21 cellular contexts compared by ENCODE assay signal in the genomic region with DNA sequence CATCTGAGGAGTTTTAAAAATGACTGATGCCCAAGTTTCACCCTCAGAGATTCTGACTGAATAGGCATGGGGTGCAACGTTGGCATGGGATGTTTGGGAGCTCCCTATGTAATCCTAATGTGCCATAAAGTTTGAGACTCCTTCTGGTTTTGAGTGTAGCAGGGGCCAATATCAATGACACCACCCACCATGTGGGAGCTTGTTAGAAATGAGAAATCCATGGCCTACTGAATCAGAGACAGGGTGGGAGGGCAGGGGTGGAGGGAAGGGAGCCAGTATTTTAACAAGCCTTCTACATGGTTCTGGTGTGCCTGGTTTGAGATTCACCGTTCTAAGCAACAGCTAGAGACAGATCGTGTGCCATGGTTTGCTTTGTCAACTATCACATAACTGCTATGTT. TPM values are rescaled to one million over a fixed set of nuclear protein-coding genes. Genes with fewer than 3 reads are reported as not detected.
A peak's percentile ranks its signal among the peaks of the same experiment; 100 is the strongest.
DNase-seq lines count a peak whose midpoint lies in the region; ATAC-seq and TF ChIP-seq lines count a peak whose summit lies in the region.
"Had no signal": no experiment of that assay in that cellular context is flagged by ENCODE, and none has a peak within 500 bp of the region (broad histone marks: within the 10 kb centered on the region; RNA-seq: fewer than 3 reads in every experiment).

No MANE protein-coding gene starts in this region.

- DNase-seq in activated CD4-positive, alpha-beta T cell treated with anti-CD3 and anti-CD28 coated beads, Interleukin-2, amount 10 ng/mL, durations not matched to agents 24 days and 14 days: no peak
- DNase-seq in activated CD4-positive, alpha-beta T cell treated with anti-CD3 and anti-CD28 coated beads, Interleukin-2, amount 50 U/mL, for 1 hour: no peak
- DNase-seq in natural killer cell treated with Interleukin-12 subunit alpha and Interleukin-12 subunit beta and Interleukin-15 and Interleukin-18, amount 100 ng/mL, for 72 hours (ENCODE audit: low spot score): peak; percentile 6
- DNase-seq in natural killer cell: no peak
- peak; percentile 24 to 36 for DNase-seq in activated T-cell treated with anti-CD3 and anti-CD28 coated beads, Interleukin-2, amount 50 U/mL, for 48 hours
- no peak for DNase-seq in stimulated activated naive B cell treated with anti-CD40 and anti-IgM and Interleukin-4, amounts not matched to agents 10 μg/mL and 1 μg/mL and 100 μg/mL, for 72 hours
- no peak for DNase-seq in pons (ENCODE audit: low spot score)
- DNase-seq: 8988T; CD8-positive, alpha-beta T cell; DMS153; GOT3; HCEC 1CT; Kasumi-1; NCI-H1694; NCI-H2081; NCI-H2171; NCI-H524 treated with DMSO at 0.1 percent for 48 hours; NCI-H82; OCI-M1 had no signal

- H3K27ac Mint-ChIP-seq in activated CD4-positive, alpha-beta T cell treated with anti-CD3 and anti-CD28 coated beads, Interleukin-2, amount 10 ng/mL, durations not matched to agents 24 days and 14 days: peak overlapping the region; percentile 11
- H3K27ac Mint-ChIP-seq in natural killer cell treated with Interleukin-12 subunit alpha and Interleukin-12 subunit beta and Interleukin-15 and Interleukin-18, amount 100 ng/mL, for 72 hours: peak overlapping the region in 1 of 2 donors; percentile 14
- no peak overlapping the region for H3K27ac Mint-ChIP-seq in natural killer cell
- peak overlapping the region; percentile 42 for H3K27ac Mint-ChIP-seq in stimulated activated naive B cell treated with anti-CD40 and anti-IgM and Interleukin-4, amounts not matched to agents 10 μg/mL and 1 μg/mL and 100 μg/mL, for 72 hours

- H3K27me3 Mint-ChIP-seq in activated CD4-positive, alpha-beta T cell treated with anti-CD3 and anti-CD28 coated beads, Interleukin-2, amount 10 ng/mL, durations not matched to agents 24 days and 14 days: no peaks in the 10 kb centered on the region
- no peaks in the 10 kb centered on the region for H3K27me3 Mint-ChIP-seq in natural killer cell treated with Interleukin-12 subunit alpha and Interleukin-12 subunit beta and Interleukin-15 and Interleukin-18, amount 100 ng/mL, for 72 hours
- no peaks in the 10 kb centered on the region for H3K27me3 Mint-ChIP-seq in natural killer cell (ENCODE audit: low read depth in 2 of 2)
- H3K27me3 Mint-ChIP-seq in stimulated activated naive B cell treated with anti-CD40 and anti-IgM and Interleukin-4, amounts not matched to agents 10 μg/mL and 1 μg/mL and 100 μg/mL, for 72 hours: no peaks in the 10 kb centered on the region

- intact Hi-C loops in activated CD4-positive, alpha-beta T cell treated with anti-CD3 and anti-CD28 coated beads, Interleukin-2, amount 10 ng/mL, durations not matched to agents 24 days and 14 days (cut with micrococcal nuclease): no loop called here
- intact Hi-C loops in natural killer cell (cut with micrococcal nuclease): no loop called here

- H3K36me3 Mint-ChIP-seq in activated CD4-positive, alpha-beta T cell treated with anti-CD3 and anti-CD28 coated beads, Interleukin-2, amount 10 ng/mL, durations not matched to agents 24 days and 14 days (ENCODE audit: low read depth): peaks cover 19% of the 10 kb centered on the region
- peaks cover 11% of the 10 kb centered on the region for H3K36me3 Mint-ChIP-seq in natural killer cell treated with Interleukin-12 subunit alpha and Interleukin-12 subunit beta and Interleukin-15 and Interleukin-18, amount 100 ng/mL, for 72 hours
- no peaks in the 10 kb centered on the region for H3K36me3 Mint-ChIP-seq in natural killer cell
- peaks cover 20 to 22% of the 10 kb centered on the region in 2 donors for H3K36me3 Mint-ChIP-seq in stimulated activated naive B cell treated with anti-CD40 and anti-IgM and Interleukin-4, amounts not matched to agents 10 μg/mL and 1 μg/mL and 100 μg/mL, for 72 hours

- H3K4me1 Mint-ChIP-seq in activated CD4-positive, alpha-beta T cell treated with anti-CD3 and anti-CD28 coated beads, Interleukin-2, amount 10 ng/mL, durations not matched to agents 24 days and 14 days: peaks cover 43% of the 10 kb centered on the region
- peaks cover 48 to 50% of the 10 kb centered on the region in 2 donors for H3K4me1 Mint-ChIP-seq in natural killer cell treated with Interleukin-12 subunit alpha and Interleukin-12 subunit beta and Interleukin-15 and Interleukin-18, amount 100 ng/mL, for 72 hours (ENCODE audit: low read depth in 2 of 2)
- H3K4me1 Mint-ChIP-seq in natural killer cell: peaks cover 26 to 33% of the 10 kb centered on the region in 2 donors
- H3K4me1 Mint-ChIP-seq in stimulated activated naive B cell treated with anti-CD40 and anti-IgM and Interleukin-4, amounts not matched to agents 10 μg/mL and 1 μg/mL and 100 μg/mL, for 72 hours: peaks cover 47 to 61% of the 10 kb centered on the region in 2 donors

- no peak for TF ChIP-seq CTCF in natural killer cell (IDR thresholded peaks at IDR 0.05)

- H3K9me3 Mint-ChIP-seq in activated CD4-positive, alpha-beta T cell treated with anti-CD3 and anti-CD28 coated beads, Interleukin-2, amount 10 ng/mL, durations not matched to agents 24 days and 14 days: peaks cover 15% of the 10 kb centered on the region
- H3K9me3 Mint-ChIP-seq in natural killer cell treated with Interleukin-12 subunit alpha and Interleukin-12 subunit beta and Interleukin-15 and Interleukin-18, amount 100 ng/mL, for 72 hours: no peaks in the 10 kb centered on the region
- no peaks in the 10 kb centered on the region for H3K9me3 Mint-ChIP-seq in natural killer cell
- H3K9me3 Mint-ChIP-seq in stimulated activated naive B cell treated with anti-CD40 and anti-IgM and Interleukin-4, amounts not matched to agents 10 μg/mL and 1 μg/mL and 100 μg/mL, for 72 hours: peaks cover 0 to 2% of the 10 kb centered on the region in 2 donors
- H3K9me3 Mint-ChIP-seq: CD8-positive, alpha-beta T cell had no signal

- H3K4me3 Mint-ChIP-seq in activated CD4-positive, alpha-beta T cell treated with anti-CD3 and anti-CD28 coated beads, Interleukin-2, amount 10 ng/mL, durations not matched to agents 24 days and 14 days: no peak overlapping the region
- no peak overlapping the region for H3K4me3 Mint-ChIP-seq in natural killer cell treated with Interleukin-12 subunit alpha and Interleukin-12 subunit beta and Interleukin-15 and Interleukin-18, amount 100 ng/mL, for 72 hours
- no peak overlapping the region for H3K4me3 Mint-ChIP-seq in natural killer cell
- H3K4me3 Mint-ChIP-seq in stimulated activated naive B cell treated with anti-CD40 and anti-IgM and Interleukin-4, amounts not matched to agents 10 μg/mL and 1 μg/mL and 100 μg/mL, for 72 hours: no peak overlapping the region
- H3K4me3 Mint-ChIP-seq: CD8-positive, alpha-beta T cell had no signal

- ATAC-seq in natural killer cell treated with Interleukin-12 subunit alpha and Interleukin-12 subunit beta and Interleukin-15 and Interleukin-18, amount 100 ng/mL, for 72 hours: no peak
- no peak for ATAC-seq in natural killer cell
- no peak for ATAC-seq in stimulated activated naive B cell treated with anti-CD40 and anti-IgM and Interleukin-4, amounts not matched to agents 10 μg/mL and 1 μg/mL and 100 μg/mL, for 72 hours (replicated peaks)
- ATAC-seq in GM18909 (IDR thresholded peaks at IDR 0.05; ENCODE audit: poor library complexity, unreplicated experiment): no peak
- ATAC-seq: CD8-positive, alpha-beta T cell; Right ventricle myocardium inferior had no signal

RNA-seq across cellular contexts. Expression of a gene that starts 46.1 kb away (rescaled TPM):
- total RNA-seq in activated CD4-positive, alpha-beta T cell treated with anti-CD3 and anti-CD28 coated beads, Interleukin-2, amount 10 ng/mL, durations not matched to agents 24 days and 14 days: 13.9 and 14.3 TPM in 2 replicates
- 10 to 100 TPM; 14.0 to 24.6 TPM for total RNA-seq in natural killer cell treated with Interleukin-12 subunit alpha and Interleukin-12 subunit beta and Interleukin-15 and Interleukin-18, amount 100 ng/mL, for 72 hours
- 10 to 100 TPM; 19.4 to 23.9 (median 21.8) TPM for total RNA-seq in natural killer cell

Comparison
In these comparisons a context has a peak if more than half of its experiments do, and no peak if none do; other contexts are left out.
1. DNase-seq: peak in natural killer cell treated with Interleukin-12 subunit alpha and Interleukin-12 subunit beta and Interleukin-15 and Interleukin-18, amount 100 ng/mL, for 72 hours (single experiment) and activated T-cell treated with anti-CD3 and anti-CD28 coated beads, Interleukin-2, amount 50 U/mL, for 48 hours (2 of 2); none in activated CD4-positive, alpha-beta T cell treated with anti-CD3 and anti-CD28 coated beads, Interleukin-2, amount 10 ng/mL, durations not matched to agents 24 days and 14 days (single experiment), activated CD4-positive, alpha-beta T cell treated with anti-CD3 and anti-CD28 coated beads, Interleukin-2, amount 50 U/mL, for 1 hour (single experiment), natural killer cell (single experiment), stimulated activated naive B cell treated with anti-CD40 and anti-IgM and Interleukin-4, amounts not matched to agents 10 μg/mL and 1 μg/mL and 100 μg/mL, for 72 hours (single experiment) and pons (single experiment).
2. H3K27ac Mint-ChIP-seq: peak in activated CD4-positive, alpha-beta T cell treated with anti-CD3 and anti-CD28 coated beads, Interleukin-2, amount 10 ng/mL, durations not matched to agents 24 days and 14 days (single experiment) and stimulated activated naive B cell treated with anti-CD40 and anti-IgM and Interleukin-4, amounts not matched to agents 10 μg/mL and 1 μg/mL and 100 μg/mL, for 72 hours (single experiment); none in natural killer cell (0 of 2).